Comparison of ENCODE assay signal across 26 cellular contexts in the genomic region with DNA sequence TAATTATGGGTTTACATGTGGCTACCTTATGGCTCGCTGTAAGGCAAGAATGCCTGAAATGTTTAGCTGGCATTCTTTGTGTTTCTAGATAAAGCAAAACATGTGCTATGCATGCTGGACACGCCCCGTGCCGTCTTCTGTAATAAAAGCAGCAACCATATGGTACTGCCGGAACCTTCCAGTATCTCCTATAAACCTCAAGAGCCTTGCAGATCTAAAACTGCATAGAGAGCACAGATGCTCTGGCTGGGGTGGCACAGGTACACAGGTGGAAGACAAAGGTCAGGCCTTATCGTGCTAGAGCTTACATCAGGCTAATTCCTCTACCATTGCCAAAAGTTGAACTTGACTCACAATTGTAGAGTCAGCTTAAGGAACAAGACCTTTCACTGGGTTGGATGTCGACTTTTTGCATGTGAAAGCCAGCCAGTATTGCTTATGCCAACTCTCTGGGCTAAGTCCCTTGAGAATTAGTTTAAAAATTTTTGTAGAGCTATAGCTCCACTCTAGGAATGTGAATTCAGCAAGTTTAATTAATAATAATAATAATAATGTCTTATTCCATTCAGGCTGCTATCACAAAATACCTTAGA.
"Had no signal": no experiment of that assay in that cellular context is flagged by ENCODE, and none has a peak within 500 bp of the region (broad histone marks: within the 10 kb centered on the region; RNA-seq: fewer than 3 reads in every experiment).

No MANE protein-coding gene starts in this region.

- ATAC-seq: activated T-cell treated with anti-CD3 and anti-CD28 coated beads, Interleukin-2, amount 50 U/mL, for 4 hours; foreskin keratinocyte; left lung; natural killer cell; psoas muscle; stimulated activated memory B cell treated with anti-CD40 and anti-IgM and Interleukin-4, amounts not matched to agents 10 μg/mL and 1 μg/mL and 100 μg/mL, for 72 hours had no signal

- H3K4me3 Mint-ChIP-seq: activated B cell treated with CpG ODN at 0.5 μM for 24 hours; activated naive CD8-positive, alpha-beta T cell; activated T-cell treated with anti-CD3 and anti-CD28 coated beads, Interleukin-2, amount 50 U/mL, for 4 hours; mesothelial cell of epicardium; natural killer cell; stimulated activated memory B cell treated with anti-CD40 and anti-IgM and Interleukin-4, amounts not matched to agents 10 μg/mL and 1 μg/mL and 100 μg/mL, for 72 hours; type B pancreatic cell had no signal

- DNase-seq: activated B cell treated with CpG ODN at 0.5 μM for 24 hours; activated CD4-positive, alpha-beta T cell treated with anti-CD3 and anti-CD28 coated beads for 4 hours; activated CD4-positive, alpha-beta T cell treated with anti-CD3 and anti-CD28 coated beads, Interleukin-2, amount 50 U/mL, for 48 hours; activated CD8-positive, alpha-beta memory T cell treated with anti-CD3 and anti-CD28 coated beads, Interleukin-2, amount 50 U/mL, for 48 hours; activated naive CD4-positive, alpha-beta T cell; activated T-cell treated with anti-CD3 and anti-CD28 coated beads, Interleukin-2, amount 50 U/mL, for 4 hours; adrenal gland; central memory CD4-positive, alpha-beta T cell; esophagus squamous epithelium; foreskin keratinocyte; kidney; left lung; mammary epithelial cell; natural killer cell; psoas muscle; stimulated activated CD4-positive, alpha-beta T cell treated with anti-CD3 and anti-CD28 coated beads, Interleukin-2, amount 100 ng/mL, for 24 hours; T1000 had no signal

- H3K4me1 Mint-ChIP-seq: activated B cell treated with CpG ODN at 0.5 μM for 24 hours; mesothelial cell of epicardium; stimulated activated memory B cell treated with anti-CD40 and anti-IgM and Interleukin-4, amounts not matched to agents 10 μg/mL and 1 μg/mL and 100 μg/mL, for 72 hours had no signal

- H3K9me3 ChIP-seq: adrenal gland, esophagus squamous epithelium, left lung, psoas muscle, right atrium auricular region had no signal

- H3K27me3 ChIP-seq: adrenal gland, esophagus squamous epithelium, foreskin keratinocyte, left lung, right atrium auricular region had no signal

- H3K4me3 ChIP-seq: adrenal gland, coronary artery, esophagus squamous epithelium, left lung, psoas muscle, right atrium auricular region, skin epidermis had no signal

- H3K4me1 ChIP-seq: adrenal gland, left lung, psoas muscle, right atrium auricular region had no signal

- FAIRE-seq: astrocyte, kidney had no signal

- H3K9me3 Mint-ChIP-seq: activated B cell treated with CpG ODN at 0.5 μM for 24 hours; activated T-cell treated with anti-CD3 and anti-CD28 coated beads, Interleukin-2, amount 50 U/mL, for 4 hours; activated T-helper 2 cell treated with anti-CD3 and anti-CD28 coated beads, Interferon-gamma antibody, Interleukin-2, Interleukin-4, amounts not matched to agents 10 μg/mL and 5 μg/mL and 100 μg/mL, durations not matched to agents 14 hours and 24 hours and 36 hours; mesothelial cell of epicardium; natural killer cell; stimulated activated memory B cell treated with anti-CD40 and anti-IgM and Interleukin-4, amounts not matched to agents 10 μg/mL and 1 μg/mL and 100 μg/mL, for 72 hours; type B pancreatic cell had no signal

- H3K36me3 Mint-ChIP-seq: mesothelial cell of epicardium; natural killer cell; stimulated activated memory B cell treated with anti-CD40 and anti-IgM and Interleukin-4, amounts not matched to agents 10 μg/mL and 1 μg/mL and 100 μg/mL, for 72 hours; type B pancreatic cell had no signal

- H3K27me3 Mint-ChIP-seq: activated B cell treated with CpG ODN at 0.5 μM for 24 hours; activated naive CD8-positive, alpha-beta T cell; stimulated activated memory B cell treated with anti-CD40 and anti-IgM and Interleukin-4, amounts not matched to agents 10 μg/mL and 1 μg/mL and 100 μg/mL, for 72 hours had no signal

- H3K27ac Mint-ChIP-seq: activated B cell treated with CpG ODN at 0.5 μM for 24 hours; activated T-helper 2 cell treated with anti-CD3 and anti-CD28 coated beads, Interferon-gamma antibody, Interleukin-2, Interleukin-4, amounts not matched to agents 10 μg/mL and 5 μg/mL and 100 μg/mL, durations not matched to agents 14 hours and 24 hours and 36 hours; mesothelial cell of epicardium; natural killer cell; stimulated activated memory B cell treated with anti-CD40 and anti-IgM and Interleukin-4, amounts not matched to agents 10 μg/mL and 1 μg/mL and 100 μg/mL, for 72 hours; type B pancreatic cell had no signal

- H3K36me3 ChIP-seq: right atrium auricular region had no signal

- H3K27ac ChIP-seq: adrenal gland, coronary artery, esophagus squamous epithelium, foreskin keratinocyte, left lung, psoas muscle, right atrium auricular region, skin epidermis had no signal
